8 cellular contexts compared by ENCODE assay signal in genomic region chr14:105249175-105250007, GRCh38. TPM values are rescaled to one million over a fixed set of nuclear protein-coding genes. Genes with fewer than 3 reads are reported as not detected.
DNase-seq lines count a peak whose midpoint lies in the region; ATAC-seq and TF ChIP-seq lines count a peak whose summit lies in the region.

No MANE protein-coding gene starts in this region.

- H3K36me3 ChIP-seq in colonic mucosa: peaks cover 7% of the 10 kb centered on the region
- no peaks in the 10 kb centered on the region for H3K36me3 ChIP-seq in mucosa of descending colon (ENCODE audit: low read depth)

- peak; percentile 7 for ATAC-seq in mucosa of descending colon
- no peak for ATAC-seq in HG02840 (IDR thresholded peaks at IDR 0.05; ENCODE audit: low FRiP score, unreplicated experiment)
- no peak for ATAC-seq in GM21367 (IDR thresholded peaks at IDR 0.05; ENCODE audit: unreplicated experiment)

- DNase-seq in AG10803 (ENCODE audit: low read depth) (peak; percentile 21), colonic mucosa (peak; percentile 34), mucosa of descending colon (peak in 1 of 3 donors; percentile 51), kidney glomerular epithelial cell (lab: John Stamatoyannopoulos, UW) (no peak)
- DNase-seq in Jurkat, Clone E6-1 (ENCODE audit: low read depth, low spot score): no peak
- DNase-seq in activated CD4-positive, alpha-beta T cell treated with anti-CD3 and anti-CD28 coated beads, Interleukin-2, amount 50 U/mL, for 1 hour: no peak

- H3K27me3 ChIP-seq in colonic mucosa: no peaks in the 10 kb centered on the region

- TF ChIP-seq CTCF in AG10803 (conservative IDR thresholded peaks at IDR 0.05; ENCODE audit: low read length) (no peak), colonic mucosa (IDR thresholded peaks at IDR 0.05) (no peak), mucosa of descending colon (IDR thresholded peaks at IDR 0.05) (no peak)

- intact Hi-C loops in colonic mucosa (cut with DNase I): loop anchor here (5.0 to 10.0 kb wide), 2 partner anchors 68 to 165 kb away; no protein-coding TSS in a partner anchor
- intact Hi-C loops in mucosa of descending colon (cut with DNase I, micrococcal nuclease): no loop called here

- H3K9ac ChIP-seq in colonic mucosa (ENCODE audit: low read depth in 2 of 2, low read length in 2 of 2): peak overlapping the region; percentile 55 to 91

- H3K4me3 ChIP-seq in AG10803 (ENCODE audit: low read length) (peak overlapping the region; percentile 56), colonic mucosa (peak overlapping the region; percentile 54), mucosa of descending colon (peak overlapping the region; percentile 30)
- peak overlapping the region; percentile 51 for H3K4me3 ChIP-seq in Jurkat, Clone E6-1 (ENCODE audit: low read length)

- H3K4me1 ChIP-seq in colonic mucosa: peaks cover 11% of the 10 kb centered on the region
- peaks cover 6% of the 10 kb centered on the region for H3K4me1 ChIP-seq in mucosa of descending colon (ENCODE audit: low read depth)

- H3K9me3 ChIP-seq in colonic mucosa (no peaks in the 10 kb centered on the region), mucosa of descending colon (no peaks in the 10 kb centered on the region)

- H3K27ac ChIP-seq in colonic mucosa: peak overlapping the region; percentile 63

RNA-seq across cellular contexts. Expression of gene BTBD6, which starts 1.1 kb away (rescaled TPM):
- 52.6 TPM for polyA plus RNA-seq in Jurkat, Clone E6-1 (2012; ENCODE audit: insufficient read depth, insufficient read length)
- total RNA-seq in colonic mucosa (10 to 100 TPM; 56.9 to 66.0 TPM), mucosa of descending colon (10 to 100 TPM; 45.7 to 55.8 (median 46.7) TPM)

RNA-seq across cellular contexts. Expression of gene BRF1, which starts 51.4 kb away (rescaled TPM):
- polyA plus RNA-seq in Jurkat, Clone E6-1 (2012; ENCODE audit: insufficient read depth, insufficient read length): 37.7 TPM
- 10 to 100 TPM; 27.2 to 40.6 TPM for total RNA-seq in colonic mucosa
- total RNA-seq in mucosa of descending colon: 10 to 100 TPM; 27.4 to 40.1 (median 34.2) TPM

Comparison
In these comparisons a context has a peak if more than half of its experiments do, and no peak if none do; other contexts are left out.
1. DNase-seq: peak in AG10803 (single experiment) and colonic mucosa (single experiment); none in Jurkat, Clone E6-1 (single experiment), kidney glomerular epithelial cell (single experiment) and activated CD4-positive, alpha-beta T cell treated with anti-CD3 and anti-CD28 coated beads, Interleukin-2, amount 50 U/mL, for 1 hour (single experiment).
2. Peak in every context shown above with its lines, with median percentiles within 50 percentile points of each other: H3K4me3 ChIP-seq.